Comparison of ENCODE assay signal across 9 cellular contexts in the genomic region with DNA sequence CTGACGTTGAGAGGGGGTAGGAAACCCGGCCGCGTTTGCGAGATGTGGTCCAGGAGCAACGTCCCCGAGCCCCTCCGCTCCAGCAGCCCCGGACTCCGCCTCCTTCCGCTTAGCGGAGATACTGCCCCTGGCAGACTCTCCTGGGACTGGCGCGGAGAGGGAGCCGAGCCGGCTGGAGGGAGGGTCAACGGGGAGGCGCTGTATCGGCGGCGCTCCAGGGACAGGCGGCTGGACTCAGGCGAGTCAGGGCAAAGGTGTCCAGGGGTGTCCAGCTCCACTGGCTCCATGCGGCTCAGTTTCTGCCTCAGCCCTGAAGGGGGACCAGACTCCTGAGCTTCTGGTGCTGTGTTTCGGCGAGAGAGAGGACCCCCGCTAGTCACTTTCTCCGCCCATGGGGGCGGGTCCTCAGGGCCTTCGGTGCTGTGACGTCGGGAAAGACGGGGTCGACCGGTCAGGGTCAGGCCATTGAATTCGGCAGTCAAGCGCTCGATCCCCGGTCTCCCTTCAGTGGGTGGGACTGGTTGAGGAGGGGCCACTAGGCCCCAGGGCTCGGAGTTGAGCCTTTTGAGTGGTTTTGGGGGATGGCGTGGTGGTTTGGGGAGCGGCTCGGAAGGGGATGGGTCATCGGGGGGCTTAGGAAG. TPM values are rescaled to one million over a fixed set of nuclear protein-coding genes. Genes with fewer than 3 reads are reported as not detected.
A peak's percentile ranks its signal among the peaks of the same experiment; 100 is the strongest.
DNase-seq lines count a peak whose midpoint lies in the region; ATAC-seq and TF ChIP-seq lines count a peak whose summit lies in the region.
"Had no signal": no experiment of that assay in that cellular context is flagged by ENCODE, and none has a peak within 500 bp of the region (broad histone marks: within the 10 kb centered on the region; RNA-seq: fewer than 3 reads in every experiment).

No MANE protein-coding gene starts in this region.

- peak overlapping the region; percentile 92 for H3K9ac ChIP-seq in Karpas-422 (ENCODE audit: low read length)

- H3K9me3 Mint-ChIP-seq in Caco-2 (ENCODE audit: unreplicated experiment) (no peaks in the 10 kb centered on the region), MCF 10A (ENCODE audit: unreplicated experiment) (no peaks in the 10 kb centered on the region)

- no peaks in the 10 kb centered on the region for H3K36me3 Mint-ChIP-seq in Caco-2 (ENCODE audit: insufficient read depth, unreplicated experiment)
- H3K36me3 Mint-ChIP-seq in MCF 10A (ENCODE audit: insufficient read depth, unreplicated experiment): peaks cover 5% of the 10 kb centered on the region

- H2AFZ ChIP-seq in Karpas-422 (ENCODE audit: low read length): no peak overlapping the region
- H2AFZ ChIP-seq: PC-9 had no signal

- H3K27me3 Mint-ChIP-seq in Caco-2 (ENCODE audit: insufficient read depth, unreplicated experiment): peaks cover 15% of the 10 kb centered on the region
- no peaks in the 10 kb centered on the region for H3K27me3 Mint-ChIP-seq in MCF 10A (ENCODE audit: insufficient read depth, unreplicated experiment)

- H3K4me2 ChIP-seq in Karpas-422 (ENCODE audit: low read depth, low read length, poor library complexity, severe bottlenecking): peak overlapping the region; percentile 94
- H3K4me2 ChIP-seq: PC-9 had no signal

- H3K27me3 ChIP-seq in Caco-2 (replicated peaks; ENCODE audit: control insufficient read depth, insufficient read depth, low read length) (no peaks in the 10 kb centered on the region; the same call in 1 of the 2 replicates), Karpas-422 (ENCODE audit: low read length) (no peaks in the 10 kb centered on the region)

- H3K4me3 Mint-ChIP-seq in Caco-2 (ENCODE audit: unreplicated experiment) (peak overlapping the region; percentile 68), MCF 10A (ENCODE audit: unreplicated experiment) (peak overlapping the region; percentile 52)

- H3K36me3 ChIP-seq in Caco-2 (ENCODE audit: control insufficient read depth, insufficient read depth, low read length) (no peaks in the 10 kb centered on the region), Karpas-422 (ENCODE audit: insufficient read depth, low read length) (peaks cover 6% of the 10 kb centered on the region; the same call in 1 of the 2 replicates)

- peaks cover 48% of the 10 kb centered on the region for H3K79me2 ChIP-seq in Karpas-422 (ENCODE audit: low read length)

- H3K4me3 ChIP-seq in Caco-2 (ENCODE audit: low read depth, low read length) (peak overlapping the region; percentile 40), Karpas-422 (ENCODE audit: low read length) (peak overlapping the region; percentile 77), iPS-18c (ENCODE audit: insufficient read depth, low read depth, low read length) (peak overlapping the region; percentile 74)
- H3K4me3 ChIP-seq: PC-9 had no signal

- intact Hi-C loops in Caco-2 (cut with micrococcal nuclease; ENCODE audit: unreplicated experiment) (loop anchor here (2.0 to 5.0 kb wide), 3 partner anchors 52 to 77 kb away; no protein-coding TSS in a partner anchor), MCF 10A (cut with micrococcal nuclease) (loop anchor here (5.0 kb wide), 1 partner anchor 53 kb away; no protein-coding TSS in a partner anchor), sciatic nerve (cut with DNase I) (no loop called here)

- peak; percentile 56 for ATAC-seq in sciatic nerve
- no peak for ATAC-seq in GM21529 (IDR thresholded peaks at IDR 0.05; ENCODE audit: unreplicated experiment)

- POLR2A ChIA-PET in Caco-2 (lab: Charles Lee): no interaction called here
- POLR2A ChIA-PET in MCF 10A (lab: Yijun Ruan, JAX): interaction anchor here (0.6 to 0.7 kb wide), 2 partner anchors 29 to 103 kb away, joined by 3 read pairs; no protein-coding TSS in a partner anchor

- CTCF ChIA-PET in Caco-2 (lab: Charles Lee): interaction anchor here (0.8 kb wide), 1 partner anchor 41 kb away, joined by 3 read pairs; no protein-coding TSS in a partner anchor
- CTCF ChIA-PET in MCF 10A (lab: Yijun Ruan, JAX): interaction anchor here (0.6 to 1.1 kb wide), 2 partner anchors 68 to 115 kb away, joined by 3 read pairs; no protein-coding TSS in a partner anchor

- TF ChIP-seq CTCF in Caco-2 (IDR thresholded peaks at IDR 0.05; ENCODE audit: insufficient read depth in 1 of 2, low read depth in 1 of 2, low read length in 1 of 2, severe bottlenecking in 1 of 2, unreplicated experiment in 1 of 2) (peak in 1 of 2 experiments; percentile 2), MCF 10A (IDR thresholded peaks at IDR 0.05; ENCODE audit: unreplicated experiment) (no peak)

- H3K9me2 ChIP-seq in Karpas-422 (replicated peaks; ENCODE audit: insufficient read depth, low read length): no peaks in the 10 kb centered on the region

- H3K4me1 Mint-ChIP-seq in Caco-2 (ENCODE audit: low read depth, unreplicated experiment) (peaks cover 29% of the 10 kb centered on the region), MCF 10A (ENCODE audit: insufficient read depth, unreplicated experiment) (peaks cover 72% of the 10 kb centered on the region)

- BruUV-seq in Caco-2 (replicated peaks; lab: Mats Ljungman, UMichigan) (no TSS peak), MCF 10A (replicated peaks; lab: Mats Ljungman, UMichigan) (no TSS peak)

- H3K27ac ChIP-seq in Karpas-422 (ENCODE audit: low read length): peak overlapping the region; percentile 92
- H3K27ac ChIP-seq: PC-9 had no signal

- H3K4me1 ChIP-seq in Caco-2: peaks cover 26% of the 10 kb centered on the region
- peaks cover 70% of the 10 kb centered on the region for H3K4me1 ChIP-seq in Karpas-422 (ENCODE audit: low read length)

- no peaks in the 10 kb centered on the region for H4K20me1 ChIP-seq in Karpas-422 (ENCODE audit: insufficient read depth, low read depth, low read length)

- H3K27ac Mint-ChIP-seq in Caco-2 (ENCODE audit: unreplicated experiment) (no peak overlapping the region), MCF 10A (ENCODE audit: low read depth, unreplicated experiment) (no peak overlapping the region)

- H3K9me3 ChIP-seq in Caco-2: no peaks in the 10 kb centered on the region
- H3K9me3 ChIP-seq in Karpas-422 (ENCODE audit: low read length): no peaks in the 10 kb centered on the region
- no peaks in the 10 kb centered on the region for H3K9me3 ChIP-seq in iPS-18c (ENCODE audit: control insufficient read depth, insufficient read depth, low read length)

- DNase-seq in Caco-2: peak; percentile 45 to 46
- DNase-seq in Karpas-422: peak; percentile 91
- DNase-seq in T-helper 1 cell: peak; percentile 41 to 60 (median 45)
- DNase-seq in MCF 10A (ENCODE audit: unreplicated experiment): no peak
- DNase-seq in sciatic nerve (ENCODE audit: low spot score): peak; percentile 88
- no peak for DNase-seq in SW480 (ENCODE audit: low spot score)

RNA-seq across cellular contexts. Expression of gene LIX1L, which starts 2.8 kb away (rescaled TPM):
- total RNA-seq in Caco-2 (2022) (0.82 and 1.1 TPM in 2 replicates), MCF 10A (2022) (40.1 and 42.1 TPM in 2 replicates), sciatic nerve (57.6 TPM)
- total RNA-seq in Karpas-422 (2014; rRNA removed; shearing (Covaris generic); ENCODE audit: low replicate concordance): 35.8 and 49.4 TPM in 2 replicates

RNA-seq across cellular contexts. Expression of gene ANKRD34A, which starts 3.8 kb away (rescaled TPM):
- total RNA-seq in Caco-2 (2022) (0.19 and 0.77 TPM in 2 replicates), MCF 10A (2022) (2.6 and 3.1 TPM in 2 replicates), sciatic nerve (1.2 TPM)
- total RNA-seq in Karpas-422 (2014; rRNA removed; shearing (Covaris generic); ENCODE audit: low replicate concordance): 9.0 and 21.5 TPM in 2 replicates

RNA-seq across cellular contexts. Expression of gene POLR3GL, which starts 3.9 kb away (rescaled TPM):
- 2.9 and 3.4 TPM in 2 replicates for total RNA-seq in Caco-2 (2022)
- total RNA-seq in Karpas-422 (2014; rRNA removed; shearing (Covaris generic); ENCODE audit: low replicate concordance): 34.7 and 42.3 TPM in 2 replicates
- total RNA-seq in MCF 10A (2022): 17.6 and 20.9 TPM in 2 replicates
- 22.3 TPM for total RNA-seq in sciatic nerve

RNA-seq across cellular contexts. Expression of gene RBM8A, which starts 33.3 kb away (rescaled TPM):
- total RNA-seq in Caco-2 (2022): 178 and 185 TPM in 2 replicates
- 130 and 214 TPM in 2 replicates for total RNA-seq in Karpas-422 (2014; rRNA removed; shearing (Covaris generic); ENCODE audit: low replicate concordance)
- 370 and 403 TPM in 2 replicates for total RNA-seq in MCF 10A (2022)
- total RNA-seq in sciatic nerve: 93.8 TPM

RNA-seq across cellular contexts. Expression of gene TXNIP, which starts 35.8 kb away (rescaled TPM):
- total RNA-seq in Caco-2 (2022) (27.5 and 38.6 TPM in 2 replicates), MCF 10A (2022) (576 and 599 TPM in 2 replicates), sciatic nerve (609 TPM)
- 130 and 269 TPM in 2 replicates for total RNA-seq in Karpas-422 (2014; rRNA removed; shearing (Covaris generic); ENCODE audit: low replicate concordance)

Comparison
In these comparisons a context has a peak if more than half of its experiments do, and no peak if none do; other contexts are left out.
1. DNase-seq: peak in Caco-2 (2 of 2), Karpas-422 (single experiment), T-helper 1 cell (5 of 5) and sciatic nerve (single experiment); none in MCF 10A (single experiment) and SW480 (single experiment).
2. RNA of gene LIX1L, which starts 2.8 kb away (total RNA-seq): 57.6 TPM in sciatic nerve (single experiment), 35.8 to 49.4 TPM in Karpas-422 and 40.1 to 42.1 TPM in MCF 10A; 0.82 to 1.1 TPM in Caco-2; every median in the first group is over 10 times any median in the second.
3. Peak in every context shown above with its lines, with median percentiles within 50 percentile points of each other: H3K4me3 ChIP-seq.